9 cellular contexts compared by ENCODE assay signal in the genomic region with DNA sequence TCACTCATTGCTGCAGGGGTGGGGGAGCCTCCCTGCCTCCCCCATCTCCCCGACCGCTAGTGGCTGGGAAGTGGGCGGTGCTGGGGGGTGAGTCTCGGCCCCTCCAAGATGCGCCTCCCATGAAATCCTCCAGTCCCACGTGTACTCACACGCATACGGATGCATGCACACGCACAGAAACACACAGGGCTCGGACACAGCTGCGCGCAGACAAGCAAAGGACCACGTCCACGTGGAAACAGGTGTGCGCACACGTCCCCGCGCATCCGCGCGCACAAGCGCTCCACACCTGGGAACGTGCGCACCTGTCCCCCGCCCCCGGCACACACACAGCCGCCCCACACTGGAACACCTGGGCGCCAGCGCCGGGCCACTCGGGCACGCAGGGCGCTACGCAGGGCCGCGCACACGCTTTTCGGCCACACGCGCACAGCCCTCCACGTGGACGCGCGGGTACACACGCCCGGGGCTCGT. TPM values are rescaled to one million over a fixed set of nuclear protein-coding genes. Genes with fewer than 3 reads are reported as not detected.
DNase-seq lines count a peak whose midpoint lies in the region; ATAC-seq and TF ChIP-seq lines count a peak whose summit lies in the region.
"Had no signal": no experiment of that assay in that cellular context is flagged by ENCODE, and none has a peak within 500 bp of the region (broad histone marks: within the 10 kb centered on the region; RNA-seq: fewer than 3 reads in every experiment).

No MANE protein-coding gene starts in this region.

- TF ChIP-seq POLR2A in ovary (IDR thresholded peaks at IDR 0.05), result no peak

- H3K4me1 ChIP-seq in HUES48 (ENCODE audit: control insufficient read depth, insufficient read depth, low read length), result 0 out of 2 replicates have a peak, but pooled peaks cover 2% of the 10 kb centered on the region
- H3K4me1 ChIP-seq in ovary (ENCODE audit: insufficient read depth), result no peaks in the 10 kb centered on the region

- peaks cover 13% of the 10 kb centered on the region for H3K4me1 Mint-ChIP-seq in activated CD8-positive, alpha-beta T cell treated with anti-CD3 and anti-CD28 coated beads for 36 hours (ENCODE audit: low read depth)

- DNase-seq in activated CD8-positive, alpha-beta T cell treated with anti-CD3 and anti-CD28 coated beads for 36 hours, result peak; percentile 48
- peak in 2 of 3 experiments; percentile 34 to 41 for DNase-seq in stimulated activated CD4-positive, alpha-beta T cell treated with anti-CD3 and anti-CD28 coated beads, TNF-alpha, amount 100 ng/mL, for 4 hours (ENCODE audit: low read depth in 3 of 3)
- no peak for DNase-seq in ovary
- no peak for DNase-seq in posterior vena cava (ENCODE audit: low spot score)
- DNase-seq in HuH-7.5 (ENCODE audit: low spot score), result no peak

- intact Hi-C loops in activated CD8-positive, alpha-beta T cell treated with anti-CD3 and anti-CD28 coated beads for 36 hours (cut with micrococcal nuclease), result no loop called here
- intact Hi-C loops in ovary (cut with DNase I), result no loop called here
- intact Hi-C loops in posterior vena cava (cut with DNase I), result no loop called here

- H3K27me3 Mint-ChIP-seq in activated CD8-positive, alpha-beta T cell treated with anti-CD3 and anti-CD28 coated beads for 36 hours, result no peaks in the 10 kb centered on the region

- 0 to 1% (median 1%) methylated on average over 30 to 47 of the region's 47 CpGs for WGBS in ovary, 3 donors

- H3K4me3 ChIP-seq in HUES48 (ENCODE audit: low read depth, low read length) (peak overlapping the region; percentile 75), iPS-18c (ENCODE audit: insufficient read depth, low read depth, low read length) (peak overlapping the region; percentile 70), ovary (no peak overlapping the region)

- H3K9me3 Mint-ChIP-seq in activated CD8-positive, alpha-beta T cell treated with anti-CD3 and anti-CD28 coated beads for 36 hours, result peaks cover 17% of the 10 kb centered on the region

- H3K9ac ChIP-seq in HUES48 (ENCODE audit: low read depth, low read length), result no peak overlapping the region

- TF ChIP-seq EP300 in ovary (IDR thresholded peaks at IDR 0.05), result no peak

- H3K27me3 ChIP-seq in HUES48 (ENCODE audit: control insufficient read depth, insufficient read depth, low read length) (peaks cover 14% of the 10 kb centered on the region; the same call in 1 of the 2 replicates), ovary (no peaks in the 10 kb centered on the region)

- H3K27ac ChIP-seq in HUES48 (ENCODE audit: low read depth, low read length), result no peak overlapping the region
- H3K27ac ChIP-seq in ovary, result no peak overlapping the region
- H3K27ac ChIP-seq: epithelial cell of prostate had no signal

- H3K36me3 ChIP-seq in HUES48 (ENCODE audit: control insufficient read depth, insufficient read depth, low read length) (no peaks in the 10 kb centered on the region), ovary (no peaks in the 10 kb centered on the region)

- CTCF ChIA-PET in activated CD8-positive, alpha-beta T cell treated with anti-CD3 and anti-CD28 coated beads for 36 hours (lab: Charles Lee), result interaction anchor here (2.6 to 3.4 kb wide), 2 partner anchors 33 to 37 kb away, joined by 12 to 13 read pairs; no protein-coding TSS in a partner anchor

- POLR2A ChIA-PET in activated CD8-positive, alpha-beta T cell treated with anti-CD3 and anti-CD28 coated beads for 36 hours (lab: Charles Lee), result interaction anchor here (1.0 to 3.1 kb wide), 5 partner anchors 8 to 26 kb away, joined by 3 to 15 read pairs (median 5); a partner anchor contains a TSS

- peak; percentile 25 for ATAC-seq in activated CD8-positive, alpha-beta T cell treated with anti-CD3 and anti-CD28 coated beads for 36 hours
- ATAC-seq in GM19463 (IDR thresholded peaks at IDR 0.05; ENCODE audit: unreplicated experiment), result no peak

- peak overlapping the region; percentile 84 for H3K4me3 Mint-ChIP-seq in activated CD8-positive, alpha-beta T cell treated with anti-CD3 and anti-CD28 coated beads for 36 hours

- no peak for TF ChIP-seq CTCF in activated CD8-positive, alpha-beta T cell treated with anti-CD3 and anti-CD28 coated beads for 36 hours (IDR thresholded peaks at IDR 0.05)
- no peak for TF ChIP-seq CTCF in ovary (IDR thresholded peaks at IDR 0.05)

- peaks cover 33% of the 10 kb centered on the region for H3K36me3 Mint-ChIP-seq in activated CD8-positive, alpha-beta T cell treated with anti-CD3 and anti-CD28 coated beads for 36 hours (ENCODE audit: low read depth)

- H3K27ac Mint-ChIP-seq in activated CD8-positive, alpha-beta T cell treated with anti-CD3 and anti-CD28 coated beads for 36 hours, result peak overlapping the region; percentile 80

- peaks cover 17% of the 10 kb centered on the region for H3K9me3 ChIP-seq in HUES48 (ENCODE audit: control insufficient read depth, insufficient read depth, low read length)
- peaks cover 3% of the 10 kb centered on the region for H3K9me3 ChIP-seq in iPS-18c (ENCODE audit: control insufficient read depth, insufficient read depth, low read length)
- peaks cover 0 to 14% of the 10 kb centered on the region in 2 donors for H3K9me3 ChIP-seq in ovary

RNA-seq across cellular contexts. Expression of a gene that starts 0.7 kb away (rescaled TPM):
- total RNA-seq in activated CD8-positive, alpha-beta T cell treated with anti-CD3 and anti-CD28 coated beads for 36 hours, result 10 to 100 TPM; 37.6 to 39.6 TPM
- 1 to 10 TPM in 3 of 7 donors, under 1 TPM in 4; 0.40 to 1.4 (median 0.98) TPM for total RNA-seq in ovary
- under 1 TPM; 0.25 to 0.44 TPM for polyA plus RNA-seq in ovary
- 1 to 10 TPM; 1.1 to 2.8 TPM for total RNA-seq in posterior vena cava

RNA-seq across cellular contexts. Expression of a gene that starts 13.5 kb away (rescaled TPM):
- not detected for total RNA-seq in activated CD8-positive, alpha-beta T cell treated with anti-CD3 and anti-CD28 coated beads for 36 hours
- total RNA-seq in ovary (under 1 TPM in 1 of 7 donors, not detected in 6; 0.13 TPM), posterior vena cava (not detected)
- polyA plus RNA-seq in ovary, result under 1 TPM in 1 of 2 donors, not detected in 1; 0.13 TPM

RNA-seq across cellular contexts. Expression of a gene that starts 23.0 kb away (rescaled TPM):
- 10 to 100 TPM; 47.4 to 50.9 TPM for total RNA-seq in activated CD8-positive, alpha-beta T cell treated with anti-CD3 and anti-CD28 coated beads for 36 hours
- total RNA-seq in ovary (100 to 1,000 TPM in 2 of 7 donors, 10 to 100 TPM in 5; 42.4 to 113 (median 64.4) TPM), posterior vena cava (10 to 100 TPM; 45.3 to 58.8 TPM)
- polyA plus RNA-seq in ovary, result 10 to 100 TPM; 14.5 to 80.8 TPM

RNA-seq across cellular contexts. Expression of a gene that starts 24.0 kb away (rescaled TPM):
- total RNA-seq in activated CD8-positive, alpha-beta T cell treated with anti-CD3 and anti-CD28 coated beads for 36 hours, result 10 to 100 TPM; 28.0 to 29.1 TPM
- total RNA-seq in ovary (10 to 100 TPM; 18.1 to 25.4 (median 21.5) TPM), posterior vena cava (10 to 100 TPM; 10.5 to 13.1 TPM)
- polyA plus RNA-seq in ovary, result 10 to 100 TPM in 1 of 2 donors, under 1 TPM in 1; 0.88 to 19.9 TPM

Comparison
In these comparisons a context has a peak if more than half of its experiments do, and no peak if none do; other contexts are left out.
1. DNase-seq: peak in activated CD8-positive, alpha-beta T cell treated with anti-CD3 and anti-CD28 coated beads for 36 hours (single experiment) and stimulated activated CD4-positive, alpha-beta T cell treated with anti-CD3 and anti-CD28 coated beads, TNF-alpha, amount 100 ng/mL, for 4 hours (2 of 3); none in ovary (0 of 5), posterior vena cava (single experiment) and HuH-7.5 (single experiment).
2. RNA of a gene that starts 0.7 kb away (total RNA-seq): 37.6 to 39.6 TPM in activated CD8-positive, alpha-beta T cell treated with anti-CD3 and anti-CD28 coated beads for 36 hours; 1.1 to 2.8 TPM in posterior vena cava and 0.40 to 1.4 TPM in ovary; every median in the first group is over 10 times any median in the second.